Comparison of ENCODE assay signal across 34 cellular contexts in the genomic region with DNA sequence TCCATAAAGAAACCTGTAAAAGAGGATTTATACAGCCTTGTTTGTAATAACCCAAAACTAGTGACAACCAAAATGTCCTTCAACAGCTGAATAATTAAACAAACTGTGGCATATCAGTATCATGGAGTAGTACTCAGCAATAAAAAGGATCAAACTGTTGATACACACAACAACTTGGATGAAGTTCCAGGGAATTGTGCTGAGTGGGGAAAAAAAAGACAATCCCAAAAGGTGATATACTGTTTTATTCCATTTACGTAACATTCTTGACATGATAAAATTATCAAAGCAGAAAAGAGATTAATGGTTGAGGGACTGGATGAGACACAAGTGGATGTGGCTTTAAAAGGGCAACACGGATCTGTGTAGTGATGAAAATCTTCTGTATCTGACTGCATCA. TPM values are rescaled to one million over a fixed set of nuclear protein-coding genes. Genes with fewer than 3 reads are reported as not detected.
"Had no signal": no experiment of that assay in that cellular context is flagged by ENCODE, and none has a peak within 500 bp of the region (broad histone marks: within the 10 kb centered on the region; RNA-seq: fewer than 3 reads in every experiment).

No MANE protein-coding gene starts in this region.

- H3K4me1 Mint-ChIP-seq: endodermal cell, mesothelial cell of epicardium, naive B cell had no signal

- H3K27ac ChIP-seq: colonic mucosa, epithelial cell of prostate, esophagus squamous epithelium, gastrocnemius medialis, heart right ventricle, left lung, lower lobe of right lung had no signal

- H3K27ac Mint-ChIP-seq: dendritic cell treated with granulocyte-macrophage colony-stimulating factor and Interleukin-4, amounts not matched to agents 40 ng/mL and 50 ng/mL, for 4 days; effector memory CD8-positive, alpha-beta T cell; endodermal cell; mesothelial cell of epicardium; naive B cell had no signal

- H3K36me3 ChIP-seq: colonic mucosa, esophagus squamous epithelium, gastrocnemius medialis, heart right ventricle, left lung, lower lobe of right lung had no signal

- H3K36me3 Mint-ChIP-seq: mesothelial cell of epicardium, naive B cell had no signal

- H3K4me3 ChIP-seq: colonic mucosa, esophagus squamous epithelium, gastrocnemius medialis, heart right ventricle, left lung, lower lobe of right lung, mucosa of descending colon had no signal

- H3K9me3 ChIP-seq: colonic mucosa, esophagus squamous epithelium, gastrocnemius medialis, left lung, lower lobe of right lung, mucosa of descending colon had no signal

- H3K27me3 Mint-ChIP-seq: dendritic cell treated with granulocyte-macrophage colony-stimulating factor and Interleukin-4, amounts not matched to agents 40 ng/mL and 50 ng/mL, for 4 days had no signal

- H3K4me3 Mint-ChIP-seq: dendritic cell treated with granulocyte-macrophage colony-stimulating factor and Interleukin-4, amounts not matched to agents 40 ng/mL and 50 ng/mL, for 4 days; effector memory CD8-positive, alpha-beta T cell; endodermal cell; mesothelial cell of epicardium; naive B cell had no signal

- H3K4me1 ChIP-seq: colonic mucosa, esophagus squamous epithelium, gastrocnemius medialis, heart right ventricle, left lung, lower lobe of right lung had no signal

- FAIRE-seq: endometrium, islet of Langerhans, keratinocyte had no signal

- ATAC-seq: effector memory CD8-positive, alpha-beta T cell; esophagus mucosa; gastrocnemius medialis; heart right ventricle; left cardiac atrium; left lung; left ventricle myocardium superior; lower lobe of right lung; mucosa of descending colon had no signal

- DNase-seq: colonic mucosa; cortex of kidney; effector CD8-positive, alpha-beta T cell; effector memory CD8-positive, alpha-beta T cell; endodermal cell; erythroblast; esophagus squamous epithelium; foreskin fibroblast; foreskin melanocyte; gastrocnemius medialis; glutamatergic neuron; head of caudate nucleus; heart right ventricle; hippocampal formation; left cardiac atrium; left lung; left ventricle myocardium superior; lower lobe of right lung; mesenchymal stem cell; mucosa of descending colon; naive B cell had no signal

- H3K27me3 ChIP-seq: colonic mucosa, esophagus squamous epithelium, gastrocnemius medialis, heart right ventricle, left lung had no signal

RNA-seq across cellular contexts. Expression of a gene that starts 7.8 kb away (rescaled TPM):
- total RNA-seq: kidney epithelial cell had no signal

RNA-seq across cellular contexts. Expression of a gene that starts 55.3 kb away (rescaled TPM):
- total RNA-seq: dermis microvascular lymphatic vessel endothelial cell, endodermal cell, esophagus mucosa, esophagus squamous epithelium, gastrocnemius medialis, glomerular endothelial cell, heart right ventricle, kidney epithelial cell, left cardiac atrium, left lung, left ventricle myocardium superior, lower lobe of right lung, lung microvascular endothelial cell, mesenteric fat pad, mesothelial cell of epicardium, mucosa of descending colon, myocyte had no signal
- polyA plus RNA-seq: heart right ventricle, keratinocyte had no signal
